ENCODE assay signal across 22 cellular contexts in the genomic region with DNA sequence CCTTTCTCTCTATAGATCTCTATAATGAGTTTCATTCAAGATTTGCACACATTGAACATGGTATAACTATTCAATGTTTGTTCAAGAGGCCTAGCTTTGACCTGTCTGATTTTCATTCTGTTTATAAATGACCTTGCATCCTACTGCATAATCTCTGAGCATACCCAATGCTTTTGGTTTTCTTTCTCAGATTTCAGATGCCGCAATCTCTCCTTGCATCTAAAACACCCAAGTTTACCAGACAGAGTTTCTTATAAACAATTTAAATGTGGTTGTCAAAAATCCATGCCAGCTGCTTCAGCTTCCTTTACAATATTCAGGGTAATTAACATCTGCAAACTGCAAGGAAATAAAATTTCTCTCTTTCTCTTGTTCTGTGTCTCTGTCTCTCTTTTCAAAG.
"Had no signal": no experiment of that assay in that cellular context is flagged by ENCODE, and none has a peak within 500 bp of the region (broad histone marks: within the 10 kb centered on the region; RNA-seq: fewer than 3 reads in every experiment).

No MANE protein-coding gene starts in this region.

- H3K4me3 ChIP-seq: adrenal gland had no signal

- H3K27me3 Mint-ChIP-seq: activated B cell treated with CpG ODN at 0.5 μM for 24 hours; activated CD4-positive, alpha-beta memory T cell treated with anti-CD3 and anti-CD28 coated beads for 36 hours; activated CD4-positive, alpha-beta T cell treated with anti-CD3 and anti-CD28 coated beads, Interleukin-2, amount 10 ng/mL, durations not matched to agents 24 days and 14 days; activated naive CD8-positive, alpha-beta T cell treated with anti-CD3 and anti-CD28 coated beads for 36 hours; activated T-helper 17 cell treated with anti-CD3 and anti-CD28 coated beads, Interleukin-2, amount 50 U/mL, for 72 hours; T-cell had no signal

- ATAC-seq: activated T-cell treated with anti-CD3 and anti-CD28 coated beads, Interleukin-2, amount 50 U/mL, for 4 hours; activated T-helper 17 cell treated with anti-CD3 and anti-CD28 coated beads, Interleukin-2, amount 50 U/mL, for 72 hours; T-cell had no signal

- H3K27ac ChIP-seq: adrenal gland had no signal

- H3K9me3 ChIP-seq: adrenal gland had no signal

- H3K27ac Mint-ChIP-seq: activated B cell treated with CpG ODN at 0.5 μM for 24 hours; activated CD4-positive, alpha-beta memory T cell treated with anti-CD3 and anti-CD28 coated beads for 36 hours; activated CD4-positive, alpha-beta T cell treated with anti-CD3 and anti-CD28 coated beads, Interleukin-2, amount 10 ng/mL, durations not matched to agents 24 days and 14 days; activated naive CD4-positive, alpha-beta T cell treated with anti-CD3 and anti-CD28 coated beads for 36 hours; activated naive CD8-positive, alpha-beta T cell treated with anti-CD3 and anti-CD28 coated beads for 36 hours; activated T-helper 17 cell treated with anti-CD3 and anti-CD28 coated beads, Interleukin-2, amount 50 U/mL, for 72 hours; T-cell had no signal

- DNase-seq: activated B cell treated with CpG ODN at 0.5 μM for 24 hours; activated CD4-positive, alpha-beta memory T cell treated with anti-CD3 and anti-CD28 coated beads for 36 hours; activated CD4-positive, alpha-beta T cell treated with anti-CD3 and anti-CD28 coated beads for 1 hour; activated CD4-positive, alpha-beta T cell treated with anti-CD3 and anti-CD28 coated beads, Interleukin-2, amount 10 ng/mL, durations not matched to agents 24 days and 14 days; activated CD8-positive, alpha-beta memory T cell treated with anti-CD3 and anti-CD28 coated beads for 24 hours; activated gamma-delta T cell; activated naive CD4-positive, alpha-beta T cell treated with anti-CD3 and anti-CD28 coated beads for 36 hours; activated naive CD8-positive, alpha-beta T cell treated with anti-CD3 and anti-CD28 coated beads for 36 hours; activated T-cell treated with anti-CD3 and anti-CD28 coated beads, Interleukin-2, amount 50 U/mL, for 4 hours; adrenal gland; anterior cingulate cortex; NCI-H1048; NCI-H1930; NCI-H2171 treated with DMSO at 0.1 percent for 48 hours; NCI-H226; NCI-H526; NCI-H774; SIG-M5; T-cell; T-helper 2 cell; T1000 had no signal

- H3K4me1 ChIP-seq: adrenal gland had no signal

- H3K27me3 ChIP-seq: adrenal gland had no signal

- H3K36me3 ChIP-seq: adrenal gland had no signal

- H3K4me1 Mint-ChIP-seq: activated B cell treated with CpG ODN at 0.5 μM for 24 hours; activated CD4-positive, alpha-beta T cell treated with anti-CD3 and anti-CD28 coated beads, Interleukin-2, amount 10 ng/mL, durations not matched to agents 24 days and 14 days; activated naive CD8-positive, alpha-beta T cell treated with anti-CD3 and anti-CD28 coated beads for 36 hours; activated T-helper 17 cell treated with anti-CD3 and anti-CD28 coated beads, Interleukin-2, amount 50 U/mL, for 72 hours; T-cell had no signal

- H3K36me3 Mint-ChIP-seq: activated CD4-positive, alpha-beta memory T cell treated with anti-CD3 and anti-CD28 coated beads for 36 hours; activated naive CD8-positive, alpha-beta T cell treated with anti-CD3 and anti-CD28 coated beads for 36 hours; T-cell had no signal

- H3K4me3 Mint-ChIP-seq: activated B cell treated with CpG ODN at 0.5 μM for 24 hours; activated CD4-positive, alpha-beta memory T cell treated with anti-CD3 and anti-CD28 coated beads for 36 hours; activated CD4-positive, alpha-beta T cell treated with anti-CD3 and anti-CD28 coated beads, Interleukin-2, amount 10 ng/mL, durations not matched to agents 24 days and 14 days; activated naive CD4-positive, alpha-beta T cell treated with anti-CD3 and anti-CD28 coated beads for 36 hours; activated naive CD8-positive, alpha-beta T cell treated with anti-CD3 and anti-CD28 coated beads for 36 hours; activated T-cell treated with anti-CD3 and anti-CD28 coated beads, Interleukin-2, amount 50 U/mL, for 4 hours; activated T-helper 17 cell treated with anti-CD3 and anti-CD28 coated beads, Interleukin-2, amount 50 U/mL, for 72 hours; T-cell had no signal

- H3K9me3 Mint-ChIP-seq: activated CD4-positive, alpha-beta memory T cell treated with anti-CD3 and anti-CD28 coated beads for 36 hours; activated CD4-positive, alpha-beta T cell treated with anti-CD3 and anti-CD28 coated beads, Interleukin-2, amount 10 ng/mL, durations not matched to agents 24 days and 14 days; activated naive CD4-positive, alpha-beta T cell treated with anti-CD3 and anti-CD28 coated beads for 36 hours; activated naive CD8-positive, alpha-beta T cell treated with anti-CD3 and anti-CD28 coated beads for 36 hours; activated T-helper 17 cell treated with anti-CD3 and anti-CD28 coated beads, Interleukin-2, amount 50 U/mL, for 72 hours had no signal
